7 cellular contexts compared by ENCODE assay signal in genomic region chr6:10404107-10404798, GRCh38. TPM values are rescaled to one million over a fixed set of nuclear protein-coding genes. Genes with fewer than 3 reads are reported as not detected.
DNase-seq lines count a peak whose midpoint lies in the region; ATAC-seq and TF ChIP-seq lines count a peak whose summit lies in the region.

No MANE protein-coding gene starts in this region.

- peak overlapping the region in 1 of 2 donors; percentile 11 for H3K27ac ChIP-seq in ascending aorta

- H3K27me3 Mint-ChIP-seq in T-helper 17 cell: peaks cover 33% of the 10 kb centered on the region

- peaks cover under 1% of the 10 kb centered on the region for H3K27me3 ChIP-seq in ascending aorta

- DNase-seq in NCI-H146 treated with DMSO at 0.1 percent for 48 hours (lab: John Stamatoyannopoulos, UW; ENCODE audit: unreplicated experiment) (peak; percentile 89), T-helper 17 cell (peak; percentile 72 to 77 (median 76)), ascending aorta (ENCODE audit: low spot score in 2 of 2) (peak in 1 of 2 donors; percentile 88), hepatic stellate cell (ENCODE audit: low spot score) (peak; percentile 96), sciatic nerve (ENCODE audit: low spot score) (peak; percentile 92)

- H3K36me3 Mint-ChIP-seq in T-helper 17 cell (ENCODE audit: low read depth): no peaks in the 10 kb centered on the region

- peak overlapping the region; percentile 83 for H3K4me3 Mint-ChIP-seq in T-helper 17 cell

- H3K4me1 Mint-ChIP-seq in T-helper 17 cell: peaks cover 2% of the 10 kb centered on the region

- peaks cover 0 to 10% of the 10 kb centered on the region in 2 donors for H3K4me1 ChIP-seq in ascending aorta

- intact Hi-C loops in ascending aorta (cut with DNase I) (loop anchor here (10.0 kb wide), 2 partner anchors 341 to 1969 kb away; partner anchors contain the start of genes SLC35B3 and TMEM14B), sciatic nerve (cut with DNase I) (no loop called here)

- peaks cover 7% of the 10 kb centered on the region for H3K9me3 ChIP-seq in T-helper 17 cell (ENCODE audit: control insufficient read depth, low read length, poor library complexity, severe bottlenecking)
- no peaks in the 10 kb centered on the region for H3K9me3 ChIP-seq in ascending aorta

- ATAC-seq in GM18499 (IDR thresholded peaks at IDR 0.05; ENCODE audit: insufficient read depth, unreplicated experiment) (peak; percentile 88), HG02870 (IDR thresholded peaks at IDR 0.05; ENCODE audit: unreplicated experiment) (peak; percentile 97), T-helper 17 cell (peak; percentile 89), sciatic nerve (peak; percentile 97)

- peak overlapping the region; percentile 65 to 70 for H3K4me3 ChIP-seq in ascending aorta

- no peak overlapping the region for H3K27ac Mint-ChIP-seq in T-helper 17 cell

- no peaks in the 10 kb centered on the region for H3K36me3 ChIP-seq in ascending aorta

- TF ChIP-seq CTCF in ascending aorta (IDR thresholded peaks at IDR 0.05): peak in 2 of 3 experiments; percentile 14 to 44

RNA-seq across cellular contexts. Expression of gene TFAP2A, which starts 10.6 kb away (rescaled TPM):
- total RNA-seq in T-helper 17 cell (under 1 TPM; 0.18 to 0.40 TPM), ascending aorta (0.21 TPM), sciatic nerve (1.6 TPM)
